12 cellular contexts compared by ENCODE assay signal in genomic region chr1:167697667-167698141, GRCh38. TPM values are rescaled to one million over a fixed set of nuclear protein-coding genes. Genes with fewer than 3 reads are reported as not detected.
DNase-seq lines count a peak whose midpoint lies in the region; ATAC-seq, FAIRE-seq and TF ChIP-seq lines count a peak whose summit lies in the region.
"Had no signal": no experiment of that assay in that cellular context is flagged by ENCODE, and none has a peak within 500 bp of the region (broad histone marks: within the 10 kb centered on the region; RNA-seq: fewer than 3 reads in every experiment).

No MANE protein-coding gene starts in this region.

- peak overlapping the region; percentile 30 for H3K27ac Mint-ChIP-seq in activated CD4-positive, alpha-beta memory T cell treated with anti-CD3 and anti-CD28 coated beads for 36 hours
- H3K27ac Mint-ChIP-seq in activated CD4-positive, alpha-beta memory T cell treated with anti-CD3 and anti-CD28 coated beads, Interleukin-2, amount 10 ng/mL, durations not matched to agents 7 days and 5 days, result no peak overlapping the region

- H3K4me2 ChIP-seq in hepatocyte, result no peak overlapping the region

- H4K20me1 ChIP-seq in hepatocyte (ENCODE audit: insufficient read depth, poor library complexity, severe bottlenecking), result no peaks in the 10 kb centered on the region

- no peak for TF ChIP-seq POLR2A in lower leg skin (IDR thresholded peaks at IDR 0.05)

- H3K4me3 ChIP-seq in bronchial epithelial cell (ENCODE audit: low read depth, low read length) (no peak overlapping the region), lower leg skin (ENCODE audit: low read depth, poor library complexity, severe bottlenecking) (no peak overlapping the region), tibial artery (no peak overlapping the region), hepatocyte (no peak overlapping the region)

- FAIRE-seq in bronchial epithelial cell (lab: Jason Lieb, UNC), result peak; percentile 36

- no peak overlapping the region for H3K4me3 Mint-ChIP-seq in activated CD4-positive, alpha-beta memory T cell treated with anti-CD3 and anti-CD28 coated beads for 36 hours
- no peak overlapping the region for H3K4me3 Mint-ChIP-seq in activated CD4-positive, alpha-beta memory T cell treated with anti-CD3 and anti-CD28 coated beads, Interleukin-2, amount 10 ng/mL, durations not matched to agents 7 days and 5 days

- no peak for ATAC-seq in HG02970 (IDR thresholded peaks at IDR 0.05; ENCODE audit: low FRiP score, unreplicated experiment)
- ATAC-seq: HCT116 had no signal

- peaks cover 5% of the 10 kb centered on the region for H3K27me3 ChIP-seq in bronchial epithelial cell (ENCODE audit: control insufficient read depth, insufficient read depth, low read length)
- no peaks in the 10 kb centered on the region for H3K27me3 ChIP-seq in tibial artery
- no peaks in the 10 kb centered on the region for H3K27me3 ChIP-seq in hepatocyte

- H3K36me3 Mint-ChIP-seq in activated CD4-positive, alpha-beta memory T cell treated with anti-CD3 and anti-CD28 coated beads for 36 hours, result peaks cover 52% of the 10 kb centered on the region
- H3K36me3 Mint-ChIP-seq in activated CD4-positive, alpha-beta memory T cell treated with anti-CD3 and anti-CD28 coated beads, Interleukin-2, amount 10 ng/mL, durations not matched to agents 7 days and 5 days (ENCODE audit: low read depth), result peaks cover 83% of the 10 kb centered on the region

- peak overlapping the region; percentile 24 to 50 for H3K27ac ChIP-seq in tibial artery
- H3K27ac ChIP-seq in hepatocyte, result no peak overlapping the region

- H3K4me1 ChIP-seq in tibial artery (peaks cover 0 to 24% (median 12%) of the 10 kb centered on the region in 4 donors), hepatocyte (ENCODE audit: insufficient read depth) (no peaks in the 10 kb centered on the region)

- H3K9me2 ChIP-seq in hepatocyte (replicated peaks; ENCODE audit: insufficient read depth), result no peaks in the 10 kb centered on the region

- POLR2A ChIA-PET in activated CD4-positive, alpha-beta memory T cell treated with anti-CD3 and anti-CD28 coated beads for 36 hours (lab: Charles Lee), result interaction anchor here (1.2 kb wide), 1 partner anchor 10 kb away, joined by 3 read pairs; no protein-coding TSS in a partner anchor
- POLR2A ChIA-PET in activated CD4-positive, alpha-beta memory T cell treated with anti-CD3 and anti-CD28 coated beads, Interleukin-2, amount 10 ng/mL, durations not matched to agents 7 days and 5 days (lab: Charles Lee), result interaction anchor here (0.7 to 1.3 kb wide), 3 partner anchors 10 to 36 kb away, joined by 3 read pairs; no protein-coding TSS in a partner anchor

- WGBS in lower leg skin, 2 donors, result 40 to 56% methylated on average over 14 of the region's 14 CpGs
- WGBS in hepatocyte (ENCODE audit: low lambda C conversion rate, missing lambda C conversion rate), result 85% methylated on average over 14 of the region's 14 CpGs

- no peaks in the 10 kb centered on the region for H3K79me2 ChIP-seq in hepatocyte

- no peaks in the 10 kb centered on the region for H3K27me3 Mint-ChIP-seq in activated CD4-positive, alpha-beta memory T cell treated with anti-CD3 and anti-CD28 coated beads for 36 hours
- no peaks in the 10 kb centered on the region for H3K27me3 Mint-ChIP-seq in activated CD4-positive, alpha-beta memory T cell treated with anti-CD3 and anti-CD28 coated beads, Interleukin-2, amount 10 ng/mL, durations not matched to agents 7 days and 5 days

- intact Hi-C loops in activated CD4-positive, alpha-beta memory T cell treated with anti-CD3 and anti-CD28 coated beads for 36 hours (cut with micrococcal nuclease), result no loop called here
- intact Hi-C loops in lower leg skin (cut with DNase I; ENCODE audit: low total_unique reads) (no loop called here), tibial artery (cut with DNase I; ENCODE audit: low total_unique reads) (no loop called here)

- no peak overlapping the region for H2AFZ ChIP-seq in hepatocyte

- H3K4me1 Mint-ChIP-seq in activated CD4-positive, alpha-beta memory T cell treated with anti-CD3 and anti-CD28 coated beads for 36 hours (ENCODE audit: low read depth), result no peaks in the 10 kb centered on the region
- no peaks in the 10 kb centered on the region for H3K4me1 Mint-ChIP-seq in activated CD4-positive, alpha-beta memory T cell treated with anti-CD3 and anti-CD28 coated beads, Interleukin-2, amount 10 ng/mL, durations not matched to agents 7 days and 5 days

- no peaks in the 10 kb centered on the region for H3K9me3 Mint-ChIP-seq in activated CD4-positive, alpha-beta memory T cell treated with anti-CD3 and anti-CD28 coated beads for 36 hours
- H3K9me3 Mint-ChIP-seq in activated CD4-positive, alpha-beta memory T cell treated with anti-CD3 and anti-CD28 coated beads, Interleukin-2, amount 10 ng/mL, durations not matched to agents 7 days and 5 days, result no peaks in the 10 kb centered on the region

- TF ChIP-seq CTCF in bronchial epithelial cell (IDR thresholded peaks at IDR 0.05; ENCODE audit: insufficient read depth, low read length, severe bottlenecking) (no peak), lower leg skin (IDR thresholded peaks at IDR 0.05) (no peak), tibial artery (IDR thresholded peaks at IDR 0.05) (no peak), hepatocyte (IDR thresholded peaks at IDR 0.05; ENCODE audit: poor library complexity) (no peak)

- H3K36me3 ChIP-seq in bronchial epithelial cell (ENCODE audit: control insufficient read depth, insufficient read depth, low read length) (no peaks in the 10 kb centered on the region), tibial artery (peaks cover 0 to 31% (median 0%) of the 10 kb centered on the region in 3 donors), hepatocyte (replicated peaks; ENCODE audit: insufficient read depth, low read depth) (no peaks in the 10 kb centered on the region)

- CTCF ChIA-PET in activated CD4-positive, alpha-beta memory T cell treated with anti-CD3 and anti-CD28 coated beads for 36 hours (lab: Charles Lee), result interaction anchor here (0.7 to 1.3 kb wide), 3 partner anchors 10 to 18 kb away, joined by 3 to 7 read pairs (median 3); no protein-coding TSS in a partner anchor
- CTCF ChIA-PET in activated CD4-positive, alpha-beta memory T cell treated with anti-CD3 and anti-CD28 coated beads, Interleukin-2, amount 10 ng/mL, durations not matched to agents 7 days and 5 days (lab: Charles Lee), result interaction anchor here (1.1 to 1.6 kb wide), 2 partner anchors 10 to 97 kb away, joined by 3 to 4 read pairs; no protein-coding TSS in a partner anchor

- no peak for DNase-seq in activated CD4-positive, alpha-beta memory T cell treated with anti-CD3 and anti-CD28 coated beads for 36 hours
- DNase-seq in activated CD4-positive, alpha-beta memory T cell treated with anti-CD3 and anti-CD28 coated beads, Interleukin-2, amount 10 ng/mL, durations not matched to agents 7 days and 5 days, result no peak
- DNase-seq in bronchial epithelial cell (ENCODE audit: low read depth) (no peak), lower leg skin (ENCODE audit: low spot score in 2 of 2) (peak; percentile 67 to 86), tibial artery (peak; percentile 66 to 86), NCI-H2107 (lab: John Stamatoyannopoulos, UW) (no peak), hepatocyte (ENCODE audit: low spot score) (no peak)
- DNase-seq: activated CD4-positive, CD25-positive, alpha-beta regulatory T cell; NCI-H1048; OCI-M1 had no signal

- H3K9me3 ChIP-seq in tibial artery (no peaks in the 10 kb centered on the region), hepatocyte (ENCODE audit: low read depth) (no peaks in the 10 kb centered on the region)

RNA-seq across cellular contexts. Expression of gene MPZL1, which starts 24.1 kb away (rescaled TPM):
- 10 to 100 TPM; 21.9 to 23.0 TPM for total RNA-seq in activated CD4-positive, alpha-beta memory T cell treated with anti-CD3 and anti-CD28 coated beads for 36 hours
- total RNA-seq in activated CD4-positive, alpha-beta memory T cell treated with anti-CD3 and anti-CD28 coated beads, Interleukin-2, amount 10 ng/mL, durations not matched to agents 7 days and 5 days, result 10 to 100 TPM; 17.4 to 19.0 TPM
- total RNA-seq in bronchial epithelial cell, result 69.8 and 95.6 TPM in 2 replicates
- 10 to 100 TPM; 24.9 to 54.6 (median 30.9) TPM for total RNA-seq in lower leg skin
- total RNA-seq in hepatocyte, result 147 and 176 TPM in 2 replicates
- polyA plus RNA-seq in hepatocyte, result 202 and 245 TPM in 2 replicates

Comparison
In these comparisons a context has a peak if more than half of its experiments do, and no peak if none do; other contexts are left out.
1. DNase-seq: peak in lower leg skin (2 of 2) and tibial artery (2 of 2); none in activated CD4-positive, alpha-beta memory T cell treated with anti-CD3 and anti-CD28 coated beads for 36 hours (single experiment), activated CD4-positive, alpha-beta memory T cell treated with anti-CD3 and anti-CD28 coated beads, Interleukin-2, amount 10 ng/mL, durations not matched to agents 7 days and 5 days (single experiment), bronchial epithelial cell (single experiment), NCI-H2107 (single experiment) and hepatocyte (single experiment).